9 cellular contexts compared by ENCODE assay signal in genomic region chr1:16181887-16182719, GRCh38. TPM values are rescaled to one million over a fixed set of nuclear protein-coding genes. Genes with fewer than 3 reads are reported as not detected.
DNase-seq lines count a peak whose midpoint lies in the region; ATAC-seq and TF ChIP-seq lines count a peak whose summit lies in the region.
"Had no signal": no experiment of that assay in that cellular context is flagged by ENCODE, and none has a peak within 500 bp of the region (broad histone marks: within the 10 kb centered on the region; RNA-seq: fewer than 3 reads in every experiment).

No MANE protein-coding gene starts in this region.

- peaks cover 86% of the 10 kb centered on the region for H3K4me1 ChIP-seq in PC-9 (replicated peaks; ENCODE audit: insufficient read depth)
- peaks cover 26 to 63% (median 52%) of the 10 kb centered on the region in 4 donors for H3K4me1 ChIP-seq in esophagus muscularis mucosa
- H3K4me1 ChIP-seq in muscle layer of duodenum (ENCODE audit: control insufficient read depth in 1 of 2, insufficient read depth in 2 of 2, low read length in 2 of 2) = peaks cover 15 to 28% of the 10 kb centered on the region in 2 donors

- no peak overlapping the region for H3K4me3 Mint-ChIP-seq in T-helper 17 cell
- H3K4me3 Mint-ChIP-seq: dendritic cell treated with granulocyte-macrophage colony-stimulating factor and Interleukin-4, amounts not matched to agents 40 ng/mL and 50 ng/mL, for 4 days had no signal

- peaks cover 18% of the 10 kb centered on the region for H3K79me2 ChIP-seq in PC-9 (ENCODE audit: low read depth)

- no peaks in the 10 kb centered on the region for H3K36me3 Mint-ChIP-seq in T-helper 17 cell (ENCODE audit: low read depth)

- H3K27ac Mint-ChIP-seq in T-helper 17 cell = no peak overlapping the region
- H3K27ac Mint-ChIP-seq: dendritic cell treated with granulocyte-macrophage colony-stimulating factor and Interleukin-4, amounts not matched to agents 40 ng/mL and 50 ng/mL, for 4 days had no signal

- CTCF ChIA-PET in AG04449 (lab: Yijun Ruan, JAX) (interaction anchor here (0.7 to 17.2 kb wide), 9 partner anchors 8 to 170 kb away, joined by 3 to 1006 read pairs (median 4); partner anchors contain the start of genes EPHA2, FAM131C and FBXO42), PC-9 (lab: Charles Lee) (interaction anchor here (0.9 to 1.2 kb wide), 2 partner anchors 27 to 37 kb away, joined by 3 to 5 read pairs; no protein-coding TSS in a partner anchor)

- no peak for TF ChIP-seq POLR2A in esophagus muscularis mucosa (IDR thresholded peaks at IDR 0.05; ENCODE audit: low read depth)
- no peak for TF ChIP-seq POLR2A in GM18505 (IDR thresholded peaks at IDR 0.05; ENCODE audit: borderline replicate concordance, extremely low read depth, insufficient read depth, insufficient read length)

- TF ChIP-seq CTCF in AG04449 (IDR thresholded peaks at IDR 0.05; ENCODE audit: insufficient read depth, low read length, missing control alignments) = no peak
- TF ChIP-seq CTCF in PC-9 (conservative IDR thresholded peaks at IDR 0.05) = no peak
- no peak for TF ChIP-seq CTCF in esophagus muscularis mucosa (IDR thresholded peaks at IDR 0.05)

- no peaks in the 10 kb centered on the region for H3K4me1 Mint-ChIP-seq in T-helper 17 cell

- TSS peak; percentile 84 for BruUV-seq in PC-9 (replicated peaks; lab: Mats Ljungman, UMichigan)

- no peaks in the 10 kb centered on the region for H3K27me3 ChIP-seq in PC-9 (ENCODE audit: insufficient read depth, low read depth)
- no peaks in the 10 kb centered on the region for H3K27me3 ChIP-seq in esophagus muscularis mucosa
- H3K27me3 ChIP-seq in muscle layer of duodenum (ENCODE audit: low read depth, low read length) = no peaks in the 10 kb centered on the region

- H3F3A ChIP-seq in PC-9 (ENCODE audit: insufficient read depth, low read depth) = peaks cover 61% of the 10 kb centered on the region

- H3K36me3 ChIP-seq in PC-9 (ENCODE audit: low read depth) (no peaks in the 10 kb centered on the region), esophagus muscularis mucosa (no peaks in the 10 kb centered on the region), muscle layer of duodenum (ENCODE audit: control insufficient read depth in 1 of 2, insufficient read depth in 2 of 2, low read length in 2 of 2) (no peaks in the 10 kb centered on the region)

- H3K9me3 ChIP-seq in PC-9 (ENCODE audit: insufficient read depth, low read depth) = no peaks in the 10 kb centered on the region
- H3K9me3 ChIP-seq in esophagus muscularis mucosa = no peaks in the 10 kb centered on the region
- H3K9me3 ChIP-seq in muscle layer of duodenum (ENCODE audit: control insufficient read depth in 1 of 2, low read length in 2 of 2) = no peaks in the 10 kb centered on the region
- no peaks in the 10 kb centered on the region for H3K9me3 ChIP-seq in T-helper 17 cell (ENCODE audit: control insufficient read depth, low read length, poor library complexity, severe bottlenecking)

- peak overlapping the region; percentile 78 for H3K4me2 ChIP-seq in PC-9

- peak; percentile 47 for DNase-seq in AG04449 (ENCODE audit: low read depth, low spot score)
- peak; percentile 86 to 90 for DNase-seq in PC-9
- peak; percentile 96 for DNase-seq in esophagus muscularis mucosa (ENCODE audit: extremely low spot score)
- no peak for DNase-seq in T-helper 17 cell
- no peak for DNase-seq in NCI-H1105 (lab: John Stamatoyannopoulos, UW)

- H3K27me3 Mint-ChIP-seq in T-helper 17 cell = peaks cover 14% of the 10 kb centered on the region

- H2AFZ ChIP-seq in PC-9 = no peak overlapping the region

- intact Hi-C loops in PC-9 (cut with micrococcal nuclease; ENCODE audit: unreplicated experiment) = loop anchor here (2.0 kb wide), 1 partner anchor 25 kb away; the partner anchor contains the start of gene EPHA2
- intact Hi-C loops in esophagus muscularis mucosa (cut with DNase I) = loop anchor here (5.0 kb wide), 1 partner anchor 40 kb away; no protein-coding TSS in a partner anchor

- 45% methylated on average over 18 of the region's 18 CpGs for WGBS in esophagus muscularis mucosa

- TF ChIP-seq EP300 in esophagus muscularis mucosa (IDR thresholded peaks at IDR 0.05) = no peak

- H3K9me2 ChIP-seq in PC-9 (ENCODE audit: insufficient read depth) = no peaks in the 10 kb centered on the region

- POLR2A ChIA-PET in AG04449 (lab: Yijun Ruan, JAX) (interaction anchor here (0.8 to 1.6 kb wide), 3 partner anchors 29 to 36 kb away, joined by 3 to 7 read pairs (median 3); no protein-coding TSS in a partner anchor), PC-9 (lab: Charles Lee; ENCODE audit: unreplicated experiment) (interaction anchor here (0.6 to 1.2 kb wide), 4 partner anchors 9 to 174 kb away, joined by 3 to 5 read pairs (median 4); no protein-coding TSS in a partner anchor)

- peak overlapping the region; percentile 93 for H3K27ac ChIP-seq in PC-9
- peak overlapping the region; percentile 82 to 91 (median 89) for H3K27ac ChIP-seq in esophagus muscularis mucosa (replicated peaks in 1 of 4)
- peak overlapping the region; percentile 77 for H3K27ac ChIP-seq in muscle layer of duodenum (ENCODE audit: low read length)

- no peak overlapping the region; the same call in 1 of the 2 replicates for H3K4me3 ChIP-seq in AG04449 (ENCODE audit: low read depth, low read length)
- peak overlapping the region; percentile 39; the same call in 1 of the 2 replicates for H3K4me3 ChIP-seq in PC-9
- peak overlapping the region in 3 of 4 donors; percentile 8 to 28 (median 10) for H3K4me3 ChIP-seq in esophagus muscularis mucosa
- peak overlapping the region in 1 of 2 donors; percentile 24 for H3K4me3 ChIP-seq in muscle layer of duodenum (ENCODE audit: low read depth in 1 of 2, low read length in 2 of 2)

- ATAC-seq in GM18505 (IDR thresholded peaks at IDR 0.05; ENCODE audit: unreplicated experiment) (no peak), T-helper 17 cell (no peak), GM21723 (IDR thresholded peaks at IDR 0.05; ENCODE audit: unreplicated experiment) (no peak)

- no peaks in the 10 kb centered on the region for H4K20me1 ChIP-seq in PC-9 (ENCODE audit: insufficient read depth)

RNA-seq across cellular contexts. Expression of gene EPHA2, which starts 26.2 kb away (rescaled TPM):
- total RNA-seq in PC-9 (2021) (48.3 and 65.8 TPM in 2 replicates), esophagus muscularis mucosa (10 to 100 TPM in 2 of 4 donors, 1 to 10 TPM in 2; 5.8 to 15.7 (median 11.3) TPM), T-helper 17 cell (not detected)

RNA-seq across cellular contexts. Expression of gene ARHGEF19, which starts 30.3 kb away (rescaled TPM):
- total RNA-seq in PC-9 (2021) (38.5 and 44.3 TPM in 2 replicates), esophagus muscularis mucosa (1 to 10 TPM; 3.3 to 4.6 (median 3.9) TPM), T-helper 17 cell (1 to 10 TPM; 9.1 to 9.3 TPM)

RNA-seq across cellular contexts. Expression of gene CPLANE2, which starts 54.9 kb away (rescaled TPM):
- total RNA-seq in PC-9 (2021) (4.5 and 6.1 TPM in 2 replicates), esophagus muscularis mucosa (10 to 100 TPM in 2 of 4 donors, 1 to 10 TPM in 2; 7.5 to 26.0 (median 12.2) TPM), T-helper 17 cell (1 to 10 TPM; 4.3 to 6.9 TPM)

Comparison
In these comparisons a context has a peak if more than half of its experiments do, and no peak if none do; other contexts are left out.
1. DNase-seq: peak in AG04449 (single experiment), PC-9 (2 of 2) and esophagus muscularis mucosa (single experiment); none in T-helper 17 cell (0 of 3) and NCI-H1105 (single experiment).
2. RNA of gene EPHA2, which starts 26.2 kb away (total RNA-seq): 48.3 to 65.8 TPM in PC-9 and 5.8 to 15.7 TPM in esophagus muscularis mucosa; not detected in T-helper 17 cell; every median in the first group is over 4 times any median in the second.
3. Peak in every context shown above with its lines, with median percentiles within 50 percentile points of each other: H3K27ac ChIP-seq.